In genomic region chr6:30928677-30929076, GRCh38 we compare ENCODE assay signal across 2 cellular contexts.
TF ChIP-seq lines count a peak whose summit lies in the region.

No MANE protein-coding gene starts in this region.

TF ChIP-seq in IMR-90, 13 proteins besides CTCF, POLR2A, EP300 and RAD21:
- TF ChIP-seq, protein P1, sequence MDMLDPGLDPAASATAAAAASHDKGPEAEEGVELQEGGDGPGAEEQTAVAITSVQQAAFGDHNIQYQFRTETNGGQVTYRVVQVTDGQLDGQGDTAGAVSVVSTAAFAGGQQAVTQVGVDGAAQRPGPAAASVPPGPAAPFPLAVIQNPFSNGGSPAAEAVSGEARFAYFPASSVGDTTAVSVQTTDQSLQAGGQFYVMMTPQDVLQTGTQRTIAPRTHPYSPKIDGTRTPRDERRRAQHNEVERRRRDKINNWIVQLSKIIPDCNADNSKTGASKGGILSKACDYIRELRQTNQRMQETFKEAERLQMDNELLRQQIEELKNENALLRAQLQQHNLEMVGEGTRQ (IDR thresholded peaks at IDR 0.05; ENCODE audit: low read depth, low read length), result peak; percentile 42; the same call in 1 of the 2 replicates
- TF ChIP-seq RFX5 (IDR thresholded peaks at IDR 0.05; ENCODE audit: low read depth, low read length), result no peak

TF ChIP-seq in H1, 55 proteins besides CTCF, POLR2A, EP300 and RAD21:
- no peak for TF ChIP-seq CHD1 (IDR thresholded peaks at IDR 0.05; ENCODE audit: low read depth, low read length)
- TF ChIP-seq, protein P1 (IDR thresholded peaks at IDR 0.05; ENCODE audit: low read length), result 0 out of 2 replicates have a peak, but pooled peaks have one; percentile 13
- no peak for TF ChIP-seq BACH1 (IDR thresholded peaks at IDR 0.05; ENCODE audit: low read length)
TF ChIP-seq in H1: peak in this region for 1.
